13 cellular contexts compared by ENCODE assay signal in genomic region chr1:39685071-39685470, GRCh38. TPM values are rescaled to one million over a fixed set of nuclear protein-coding genes. Genes with fewer than 3 reads are reported as not detected.
A peak's percentile ranks its signal among the peaks of the same experiment; 100 is the strongest.
DNase-seq lines count a peak whose midpoint lies in the region; ATAC-seq lines count a peak whose summit lies in the region.
"Had no signal": no experiment of that assay in that cellular context is flagged by ENCODE, and none has a peak within 500 bp of the region (broad histone marks: within the 10 kb centered on the region; RNA-seq: fewer than 3 reads in every experiment).

No MANE protein-coding gene starts in this region.

- H3K4me1 Mint-ChIP-seq in CD8-positive, alpha-beta memory T cell, result peaks cover 14 to 50% (median 17%) of the 10 kb centered on the region in 3 donors
- H3K4me1 Mint-ChIP-seq in natural killer cell treated with Interleukin-12 subunit alpha and Interleukin-12 subunit beta and Interleukin-15 and Interleukin-18, amount 100 ng/mL, for 72 hours (ENCODE audit: low read depth in 2 of 2), result peaks cover 7 to 12% of the 10 kb centered on the region in 2 donors

- peaks cover 28% of the 10 kb centered on the region for H3K4me1 ChIP-seq in CD8-positive, alpha-beta memory T cell (ENCODE audit: insufficient read depth, low read length)
- H3K4me1 ChIP-seq: BE2C, HAP-1, SJCRH30 had no signal

- CTCF ChIA-PET in CD8-positive, alpha-beta memory T cell (lab: Charles Lee), result interaction anchor here (1.8 kb wide), 1 partner anchor 12 kb away, joined by 13 read pairs; no protein-coding TSS in a partner anchor

- H3K27ac Mint-ChIP-seq in CD8-positive, alpha-beta memory T cell, result peak overlapping the region in 2 of 8 donors; percentile 14 to 96
- H3K27ac Mint-ChIP-seq in natural killer cell treated with Interleukin-12 subunit alpha and Interleukin-12 subunit beta and Interleukin-15 and Interleukin-18, amount 100 ng/mL, for 72 hours, result no peak overlapping the region

- H3K9me3 Mint-ChIP-seq in CD8-positive, alpha-beta memory T cell, result peaks cover 0 to 4% (median 0%) of the 10 kb centered on the region in 5 donors
- H3K9me3 Mint-ChIP-seq in natural killer cell treated with Interleukin-12 subunit alpha and Interleukin-12 subunit beta and Interleukin-15 and Interleukin-18, amount 100 ng/mL, for 72 hours, result no peaks in the 10 kb centered on the region

- DNase-seq in CD8-positive, alpha-beta memory T cell, result no peak
- DNase-seq in NCI-H1694 (lab: John Stamatoyannopoulos, UW) (peak; percentile 99), cerebellar cortex (ENCODE audit: low spot score) (peak; percentile 97), LoVo (ENCODE audit: low spot score) (no peak), RKO (ENCODE audit: low spot score) (no peak)
- no peak for DNase-seq in natural killer cell treated with Interleukin-12 subunit alpha and Interleukin-12 subunit beta and Interleukin-15 and Interleukin-18, amount 100 ng/mL, for 72 hours (ENCODE audit: low spot score)
- DNase-seq: BE2C, EL, NCI-H1930, NCI-H774, SJCRH30 had no signal

- POLR2A ChIA-PET in CD8-positive, alpha-beta memory T cell (lab: Charles Lee), result no interaction called here

- peaks cover 4 to 7% (median 6%) of the 10 kb centered on the region in 3 donors for H3K36me3 Mint-ChIP-seq in CD8-positive, alpha-beta memory T cell
- H3K36me3 Mint-ChIP-seq in natural killer cell treated with Interleukin-12 subunit alpha and Interleukin-12 subunit beta and Interleukin-15 and Interleukin-18, amount 100 ng/mL, for 72 hours, result no peaks in the 10 kb centered on the region

- no peaks in the 10 kb centered on the region for H3K36me3 ChIP-seq in CD8-positive, alpha-beta memory T cell (ENCODE audit: insufficient read depth, low read length)
- H3K36me3 ChIP-seq: BE2C, HAP-1, SJCRH30 had no signal

- H3K27ac ChIP-seq in CD8-positive, alpha-beta memory T cell (ENCODE audit: low read depth, low read length), result no peak overlapping the region
- H3K27ac ChIP-seq: SJCRH30 had no signal

- peaks cover 7% of the 10 kb centered on the region for H3K27me3 ChIP-seq in CD8-positive, alpha-beta memory T cell (ENCODE audit: insufficient read depth, low read length, poor library complexity, severe bottlenecking)
- H3K27me3 ChIP-seq: BE2C had no signal

- no peak for ATAC-seq in natural killer cell treated with Interleukin-12 subunit alpha and Interleukin-12 subunit beta and Interleukin-15 and Interleukin-18, amount 100 ng/mL, for 72 hours
- ATAC-seq in GM21515 (IDR thresholded peaks at IDR 0.05; ENCODE audit: unreplicated experiment), result no peak

- no peak overlapping the region for H3K4me3 ChIP-seq in CD8-positive, alpha-beta memory T cell (ENCODE audit: low read length)
- H3K4me3 ChIP-seq: HAP-1, SJCRH30 had no signal

- H3K4me3 Mint-ChIP-seq in CD8-positive, alpha-beta memory T cell, result peak overlapping the region in 4 of 7 donors; percentile 62 to 77 (median 64)
- H3K4me3 Mint-ChIP-seq in natural killer cell treated with Interleukin-12 subunit alpha and Interleukin-12 subunit beta and Interleukin-15 and Interleukin-18, amount 100 ng/mL, for 72 hours, result peak overlapping the region; percentile 55

- peaks cover 17 to 38% of the 10 kb centered on the region in 2 donors for H3K27me3 Mint-ChIP-seq in CD8-positive, alpha-beta memory T cell
- peaks cover 36 to 61% of the 10 kb centered on the region in 2 donors for H3K27me3 Mint-ChIP-seq in natural killer cell treated with Interleukin-12 subunit alpha and Interleukin-12 subunit beta and Interleukin-15 and Interleukin-18, amount 100 ng/mL, for 72 hours

- no peaks in the 10 kb centered on the region for H3K9me3 ChIP-seq in CD8-positive, alpha-beta memory T cell (ENCODE audit: low read length)
- H3K9me3 ChIP-seq: BE2C, HAP-1, SJCRH30 had no signal

RNA-seq across cellular contexts. Expression of gene HPCAL4, which starts 6.2 kb away (rescaled TPM):
- 1 to 10 TPM; 1.9 to 2.0 TPM for total RNA-seq in CD8-positive, alpha-beta memory T cell
- 2.5 TPM for polyA plus RNA-seq in CD8-positive, alpha-beta memory T cell
- under 1 TPM; 0.50 to 0.64 TPM for total RNA-seq in natural killer cell treated with Interleukin-12 subunit alpha and Interleukin-12 subunit beta and Interleukin-15 and Interleukin-18, amount 100 ng/mL, for 72 hours

RNA-seq across cellular contexts. Expression of gene NT5C1A, which starts 13.2 kb away (rescaled TPM):
- total RNA-seq in CD8-positive, alpha-beta memory T cell, result not detected
- not detected for polyA plus RNA-seq in CD8-positive, alpha-beta memory T cell
- total RNA-seq in natural killer cell treated with Interleukin-12 subunit alpha and Interleukin-12 subunit beta and Interleukin-15 and Interleukin-18, amount 100 ng/mL, for 72 hours, result 1 to 10 TPM; 4.1 to 9.2 TPM

RNA-seq across cellular contexts. Expression of gene HEYL, which starts 45.6 kb away (rescaled TPM):
- total RNA-seq in CD8-positive, alpha-beta memory T cell, result under 1 TPM; 0.07 to 0.09 TPM
- polyA plus RNA-seq in CD8-positive, alpha-beta memory T cell, result not detected
- not detected for total RNA-seq in natural killer cell treated with Interleukin-12 subunit alpha and Interleukin-12 subunit beta and Interleukin-15 and Interleukin-18, amount 100 ng/mL, for 72 hours

RNA-seq across cellular contexts. Expression of gene PPIE, which starts 53.6 kb away (rescaled TPM):
- 10 to 100 TPM; 61.2 to 65.2 TPM for total RNA-seq in CD8-positive, alpha-beta memory T cell
- 78.3 TPM for polyA plus RNA-seq in CD8-positive, alpha-beta memory T cell
- total RNA-seq in natural killer cell treated with Interleukin-12 subunit alpha and Interleukin-12 subunit beta and Interleukin-15 and Interleukin-18, amount 100 ng/mL, for 72 hours, result 10 to 100 TPM; 60.0 to 61.2 TPM

Comparison
In these comparisons a context has a peak if more than half of its experiments do, and no peak if none do; other contexts are left out.
1. DNase-seq: peak in NCI-H1694 (single experiment) and cerebellar cortex (single experiment); none in CD8-positive, alpha-beta memory T cell (0 of 5), natural killer cell treated with Interleukin-12 subunit alpha and Interleukin-12 subunit beta and Interleukin-15 and Interleukin-18, amount 100 ng/mL, for 72 hours (single experiment), LoVo (single experiment) and RKO (single experiment).
2. RNA of gene NT5C1A, which starts 13.2 kb away (total RNA-seq): 4.1 to 9.2 TPM in natural killer cell treated with Interleukin-12 subunit alpha and Interleukin-12 subunit beta and Interleukin-15 and Interleukin-18, amount 100 ng/mL, for 72 hours; not detected in CD8-positive, alpha-beta memory T cell; every median in the first group is over 4 times any median in the second.